Comparison of ENCODE assay signal across 20 cellular contexts in the genomic region with DNA sequence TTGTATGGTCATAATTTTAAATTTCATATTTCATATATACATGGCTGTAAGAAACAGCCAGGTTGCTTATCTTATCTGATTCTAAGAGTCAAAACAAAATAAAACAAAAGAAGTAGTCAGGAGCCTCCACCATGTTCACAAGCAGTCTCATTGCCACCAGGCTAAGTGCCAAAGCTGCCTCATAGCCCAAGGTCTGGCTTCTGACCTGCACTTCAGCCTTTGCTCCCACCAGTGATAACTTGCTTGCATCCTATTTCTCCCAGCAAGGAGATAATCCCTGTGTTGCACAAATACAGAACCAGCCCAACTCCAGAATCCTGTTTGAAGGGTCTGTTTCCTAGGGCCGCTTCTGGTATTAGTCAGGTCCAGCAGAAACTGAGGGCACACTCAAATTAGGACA. TPM values are rescaled to one million over a fixed set of nuclear protein-coding genes. Genes with fewer than 3 reads are reported as not detected.
DNase-seq lines count a peak whose midpoint lies in the region; ATAC-seq, FAIRE-seq and TF ChIP-seq lines count a peak whose summit lies in the region.
"Had no signal": no experiment of that assay in that cellular context is flagged by ENCODE, and none has a peak within 500 bp of the region (broad histone marks: within the 10 kb centered on the region; RNA-seq: fewer than 3 reads in every experiment).

No MANE protein-coding gene starts in this region.

- H3K4me3 ChIP-seq in HepG2 (replicated peaks in 1 of 3; ENCODE audit: insufficient read depth in 1 of 3, low read depth in 2 of 3, low read length in 3 of 3) (no peak overlapping the region), sigmoid colon (no peak overlapping the region)
- H3K4me3 ChIP-seq: A549, HAP-1 had no signal

- TF ChIP-seq POLR2A in HepG2 (IDR thresholded peaks at IDR 0.05; ENCODE audit: insufficient read depth in 1 of 2, low read depth in 2 of 2, low read length in 2 of 2) (no peak), sigmoid colon (IDR thresholded peaks at IDR 0.05) (no peak)

- no peak overlapping the region for H3K27ac Mint-ChIP-seq in natural killer cell
- H3K27ac Mint-ChIP-seq: CD4-positive, alpha-beta T cell; IgD-negative memory B cell had no signal

- WGBS in HepG2 (ENCODE audit: low lambda C conversion rate), result 22% methylated on average over 1 of the region's 1 CpG
- 91 to 95% methylated on average over 1 of the region's 1 CpG for WGBS in sigmoid colon, 2 donors

- no peaks in the 10 kb centered on the region for H3K4me1 Mint-ChIP-seq in natural killer cell
- H3K4me1 Mint-ChIP-seq: IgD-negative memory B cell had no signal

- H3K4me3 Mint-ChIP-seq in natural killer cell, result no peak overlapping the region
- H3K4me3 Mint-ChIP-seq: CD4-positive, alpha-beta T cell; IgD-negative memory B cell had no signal

- H3K79me2 ChIP-seq in HepG2 (ENCODE audit: insufficient read depth, low read length), result no peaks in the 10 kb centered on the region

- no peak overlapping the region for H3K27ac ChIP-seq in HepG2 (ENCODE audit: extremely low read length, insufficient read depth, low read length)
- no peak overlapping the region for H3K27ac ChIP-seq in sigmoid colon
- H3K27ac ChIP-seq: 22Rv1, A549, C4-2B had no signal

- POLR2A ChIA-PET in HepG2 (lab: Yijun Ruan, JAX), result no interaction called here

- no peaks in the 10 kb centered on the region for H3K9me3 Mint-ChIP-seq in natural killer cell
- H3K9me3 Mint-ChIP-seq: CD4-positive, alpha-beta T cell; IgD-negative memory B cell had no signal

- ATAC-seq in HepG2, result no peak
- ATAC-seq in GM21528 (IDR thresholded peaks at IDR 0.05; ENCODE audit: low FRiP score, unreplicated experiment), result no peak
- ATAC-seq in natural killer cell, result no peak
- no peak for ATAC-seq in HG02763 (IDR thresholded peaks at IDR 0.05; ENCODE audit: unreplicated experiment)
- ATAC-seq: A549 had no signal

- H2AFZ ChIP-seq in HepG2 (ENCODE audit: low read length), result no peak overlapping the region

- no peak for TF ChIP-seq RAD21 in HepG2 (CRISPR knock-in tag; IDR thresholded peaks at IDR 0.05)

- peak; percentile 9 for DNase-seq in activated effector memory CD4-positive, alpha-beta T cell treated with anti-CD3 and anti-CD28 coated beads, Interleukin-2, amount 50 U/mL, for 16 hours
- no peak for DNase-seq in activated effector memory CD4-positive, alpha-beta T cell treated with Interleukin-2 at 50 U/mL for 16 hours
- DNase-seq in HepG2 (ENCODE audit: low spot score), result no peak
- peak; percentile 15 for DNase-seq in sigmoid colon
- no peak for DNase-seq in natural killer cell
- DNase-seq: AML-193; CD4-positive, alpha-beta T cell; DMS153; DMS79; GDM1 had no signal

- H4K20me1 ChIP-seq in HepG2 (ENCODE audit: insufficient read depth, low read length), result no peaks in the 10 kb centered on the region

- H3K4me1 ChIP-seq in HepG2 (ENCODE audit: insufficient read depth, low read length) (no peaks in the 10 kb centered on the region), sigmoid colon (no peaks in the 10 kb centered on the region)
- H3K4me1 ChIP-seq: HAP-1 had no signal

- no peak overlapping the region for H3K4me2 ChIP-seq in HepG2 (ENCODE audit: low read depth, low read length)
- H3K4me2 ChIP-seq: A549 had no signal

- TF ChIP-seq CTCF in HepG2 (CRISPR knock-in tag; IDR thresholded peaks at IDR 0.05) (no peak), sigmoid colon (IDR thresholded peaks at IDR 0.05) (no peak), natural killer cell (IDR thresholded peaks at IDR 0.05) (no peak)

- H3K36me3 ChIP-seq in HepG2 (replicated peaks in 1 of 2; ENCODE audit: control insufficient read depth in 1 of 2, insufficient read depth in 2 of 2, low read length in 2 of 2) (no peaks in the 10 kb centered on the region), sigmoid colon (no peaks in the 10 kb centered on the region)
- H3K36me3 ChIP-seq: HAP-1 had no signal

- H3K9ac ChIP-seq in HepG2 (ENCODE audit: insufficient read depth, low read depth, low read length), result no peak overlapping the region

- H3K27me3 ChIP-seq in HepG2 (ENCODE audit: control insufficient read depth in 1 of 2, insufficient read depth in 2 of 2, low read length in 2 of 2) (peaks cover 1 to 12% of the 10 kb centered on the region in 2 experiments; a peak in 4 of 5 replicates), sigmoid colon (no peaks in the 10 kb centered on the region)

- H3K9me3 ChIP-seq in HepG2 (ENCODE audit: low read length) (no peaks in the 10 kb centered on the region), sigmoid colon (no peaks in the 10 kb centered on the region)
- H3K9me3 ChIP-seq: A549, HAP-1 had no signal

- BruUV-seq in HepG2 (replicated peaks; lab: Mats Ljungman, UMichigan), result no TSS peak

- peaks cover 4 to 11% of the 10 kb centered on the region in 2 donors for H3K27me3 Mint-ChIP-seq in natural killer cell (ENCODE audit: low read depth in 2 of 2)

- intact Hi-C loops in HepG2 (cut with micrococcal nuclease; ENCODE audit: unreplicated experiment), result loop anchor here (10.0 kb wide), 1 partner anchor 316 kb away; no protein-coding TSS in a partner anchor
- intact Hi-C loops in sigmoid colon (cut with DNase I), result loop anchor here (2.0 kb wide), 1 partner anchor 188 kb away; no protein-coding TSS in a partner anchor
- intact Hi-C loops in natural killer cell (cut with micrococcal nuclease), result no loop called here

- CTCF ChIA-PET in HepG2 (lab: Yijun Ruan, JAX; ENCODE audit: low intra/inter-chr PET ratio, low total read pairs), result no interaction called here

- TF ChIP-seq EP300 in HepG2 (IDR thresholded peaks at IDR 0.05; ENCODE audit: low read depth in 2 of 2, low read length in 2 of 2) (no peak), HepG2 (CRISPR knock-in tag; IDR thresholded peaks at IDR 0.05; ENCODE audit: borderline replicate concordance) (no peak), sigmoid colon (IDR thresholded peaks at IDR 0.05) (no peak)

- H3K36me3 Mint-ChIP-seq in natural killer cell, result no peaks in the 10 kb centered on the region

- in situ Hi-C loops in HepG2 (cut with HindIII; ENCODE audit: extremely low pct_ligation_motif_present, low pct_unique_long_range_greater_than_20kb), result loop anchor here (10.0 kb wide), 1 partner anchor 106 kb away; no protein-coding TSS in a partner anchor

- no peak for FAIRE-seq in HepG2 (lab: Jason Lieb, UNC)
- FAIRE-seq: A549, GM12892, GM18507, HTR-8/SVneo had no signal

TF ChIP-seq in HepG2, 621 proteins besides CTCF, POLR2A, EP300 and RAD21 (continues in another document):
- TF ChIP-seq HNF4A (CRISPR knock-in tag; IDR thresholded peaks at IDR 0.05), result peak; percentile 29; the same call in 1 of the 2 replicates

RNA-seq across cellular contexts. Expression of a gene that starts 53.9 kb away (rescaled TPM):
- total RNA-seq in HepG2 (2016; rRNA removed; fragmentation: Illumina TruSeq; extraction: Trizol), result 11.9 and 21.4 TPM in 2 replicates
- 7.5 TPM in 2 replicates for total RNA-seq in HepG2 (2016; cell fraction: cytosol; rRNA removed; fragmentation: Illumina TruSeq; extraction: Trizol; ENCODE audit: low read depth)
- 10.8 and 20.0 TPM in 2 replicates for total RNA-seq in HepG2 (2016; cell fraction: insoluble cytoplasmic fraction; rRNA removed; fragmentation: Illumina TruSeq; extraction: Trizol)
- 20.4 and 22.9 TPM in 2 replicates for total RNA-seq in HepG2 (2016; cell fraction: membrane; rRNA removed; fragmentation: Illumina TruSeq; extraction: Trizol)
- total RNA-seq in HepG2 (2016; cell fraction: nucleus; rRNA removed; fragmentation: Illumina TruSeq; extraction: Trizol), result 19.5 and 22.7 TPM in 2 replicates
- polyA plus RNA-seq in HepG2 (2011; rRNA removed), result 20.3 and 27.9 TPM in 2 replicates
- polyA plus RNA-seq in HepG2 (2011; cell fraction: cytosol; rRNA removed), result 17.7 and 23.1 TPM in 2 replicates
- polyA plus RNA-seq in HepG2 (2011; cell fraction: nucleus; rRNA removed), result 18.1 and 21.0 TPM in 2 replicates
- 12.6 and 19.6 TPM in 2 replicates for polyA plus RNA-seq in HepG2 (2012)
- polyA plus RNA-seq in HepG2 (2016; cell fraction: cytosol; fragmentation: Illumina TruSeq; extraction: Trizol; ENCODE audit: low read depth), result 8.7 and 9.4 TPM in 2 replicates
- 14.2 and 18.9 TPM in 2 replicates for polyA plus RNA-seq in HepG2 (2016; cell fraction: insoluble cytoplasmic fraction; fragmentation: Illumina TruSeq; extraction: Trizol; ENCODE audit: low read depth)
- 23.1 and 23.6 TPM in 2 replicates for polyA plus RNA-seq in HepG2 (2016; cell fraction: membrane; fragmentation: Illumina TruSeq; extraction: Trizol; ENCODE audit: low read depth)
- 30.1 and 34.2 TPM in 2 replicates for polyA plus RNA-seq in HepG2 (2016; cell fraction: nucleus; fragmentation: Illumina TruSeq; extraction: Trizol; ENCODE audit: insufficient read depth, low read depth)
- 66.3 and 74.4 TPM in 2 replicates for polyA minus RNA-seq in HepG2 (2011; rRNA and poly(A)+ RNA removed; ENCODE audit: low replicate concordance)
- 16.7 and 18.5 TPM in 2 replicates for polyA minus RNA-seq in HepG2 (2011; cell fraction: cytosol; rRNA and poly(A)+ RNA removed)
- polyA minus RNA-seq in HepG2 (2011; cell fraction: nucleus; rRNA and poly(A)+ RNA removed), result 11.3 and 15.5 TPM in 2 replicates
- total RNA-seq in sigmoid colon, result 10 to 100 TPM; 12.8 to 20.8 (median 20.4) TPM
- polyA plus RNA-seq in sigmoid colon, result 10 to 100 TPM; 16.2 to 24.6 (median 23.4) TPM
- total RNA-seq in natural killer cell, result not detected
- polyA plus RNA-seq: IgD-negative memory B cell had no signal

RNA-seq across cellular contexts. Expression of a gene that starts 58.7 kb away (rescaled TPM):
- total RNA-seq in HepG2 (2016; rRNA removed; fragmentation: Illumina TruSeq; extraction: Trizol) (not detected in 2 replicates), sigmoid colon (10 to 100 TPM in 3 of 4 donors, 1 to 10 TPM in 1; 6.4 to 30.7 (median 16.2) TPM), natural killer cell (1 to 10 TPM in 2 of 3 donors, under 1 TPM in 1; 0.14 to 1.4 (median 1.4) TPM)
- not detected in 2 replicates for total RNA-seq in HepG2 (2016; cell fraction: cytosol; rRNA removed; fragmentation: Illumina TruSeq; extraction: Trizol; ENCODE audit: low read depth)
- total RNA-seq in HepG2 (2016; cell fraction: insoluble cytoplasmic fraction; rRNA removed; fragmentation: Illumina TruSeq; extraction: Trizol), result not detected in 2 replicates
- total RNA-seq in HepG2 (2016; cell fraction: membrane; rRNA removed; fragmentation: Illumina TruSeq; extraction: Trizol), result not detected in 2 replicates
- not detected in 2 replicates for total RNA-seq in HepG2 (2016; cell fraction: nucleus; rRNA removed; fragmentation: Illumina TruSeq; extraction: Trizol)
- polyA plus RNA-seq in HepG2 (2011; rRNA removed) (0.07 and 0.12 TPM in 2 replicates), sigmoid colon (10 to 100 TPM in 1 of 3 donors, 1 to 10 TPM in 1, under 1 TPM in 1; 0.69 to 18.3 (median 1.8) TPM)
- polyA plus RNA-seq in HepG2 (2011; cell fraction: cytosol; rRNA removed), result not detected in 2 replicates
- 0.03 TPM in 1 of 2 replicates, not detected in the other for polyA plus RNA-seq in HepG2 (2011; cell fraction: nucleus; rRNA removed)
- polyA plus RNA-seq in HepG2 (2012), result 0.07 TPM in 1 of 2 replicates, not detected in the other
- not detected in 2 replicates for polyA plus RNA-seq in HepG2 (2016; cell fraction: cytosol; fragmentation: Illumina TruSeq; extraction: Trizol; ENCODE audit: low read depth)
- not detected in 2 replicates for polyA plus RNA-seq in HepG2 (2016; cell fraction: insoluble cytoplasmic fraction; fragmentation: Illumina TruSeq; extraction: Trizol; ENCODE audit: low read depth)
- not detected in 2 replicates for polyA plus RNA-seq in HepG2 (2016; cell fraction: membrane; fragmentation: Illumina TruSeq; extraction: Trizol; ENCODE audit: low read depth)
- not detected in 2 replicates for polyA plus RNA-seq in HepG2 (2016; cell fraction: nucleus; fragmentation: Illumina TruSeq; extraction: Trizol; ENCODE audit: insufficient read depth, low read depth)
- 1.6 TPM in 1 of 2 replicates, not detected in the other for polyA minus RNA-seq in HepG2 (2011; rRNA and poly(A)+ RNA removed; ENCODE audit: low replicate concordance)
- not detected in 2 replicates for polyA minus RNA-seq in HepG2 (2011; cell fraction: cytosol; rRNA and poly(A)+ RNA removed)
- polyA minus RNA-seq in HepG2 (2011; cell fraction: nucleus; rRNA and poly(A)+ RNA removed), result not detected in 2 replicates
- polyA plus RNA-seq: IgD-negative memory B cell had no signal

Comparison
In these comparisons a context has a peak if more than half of its experiments do, and no peak if none do; other contexts are left out.
1. DNase-seq: peak in activated effector memory CD4-positive, alpha-beta T cell treated with anti-CD3 and anti-CD28 coated beads, Interleukin-2, amount 50 U/mL, for 16 hours (single experiment) and sigmoid colon (single experiment); none in activated effector memory CD4-positive, alpha-beta T cell treated with Interleukin-2 at 50 U/mL for 16 hours (single experiment), HepG2 (single experiment) and natural killer cell (single experiment).
2. RNA of a gene that starts 53.9 kb away (total RNA-seq): 7.5 to 22.9 TPM in HepG2 and 12.8 to 20.8 TPM in sigmoid colon; not detected in natural killer cell; every median in the first group is over 4 times any median in the second.